ENCODE assay signal across 8 cellular contexts in the genomic region with DNA sequence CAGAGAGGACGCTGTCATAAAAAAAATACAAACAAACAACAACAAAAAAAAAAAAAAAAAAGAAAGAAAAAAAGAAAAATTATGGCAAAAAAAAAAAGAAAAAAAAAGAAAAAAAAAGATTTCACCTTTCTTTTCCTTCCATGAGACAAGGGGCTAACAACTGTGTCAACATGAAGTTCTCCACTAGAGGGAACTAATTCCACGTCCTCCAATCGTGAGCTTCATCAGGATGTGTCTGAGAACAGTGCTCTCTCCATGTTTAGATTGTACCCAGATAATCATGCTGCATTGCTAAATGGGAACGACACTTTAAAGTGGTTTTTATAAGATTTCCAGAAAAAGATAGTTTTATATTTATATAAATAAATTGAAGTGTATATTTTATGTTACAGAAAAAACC.
DNase-seq lines count a peak whose midpoint lies in the region; ATAC-seq, FAIRE-seq and TF ChIP-seq lines count a peak whose summit lies in the region.

No MANE protein-coding gene starts in this region.

- no peak overlapping the region for H3K4me3 ChIP-seq in mammary epithelial cell (replicated peaks in 1 of 3; ENCODE audit: insufficient read depth in 1 of 3, low read depth in 2 of 3, low read length in 3 of 3)

- WGBS in mammary epithelial cell (ENCODE audit: low coverage, missing lambda C conversion rate), result 0% methylated on average over 4 of the region's 4 CpGs

- no peaks in the 10 kb centered on the region for H3K4me1 ChIP-seq in mammary epithelial cell (ENCODE audit: insufficient read depth, low read length)

- H2AFZ ChIP-seq in mammary epithelial cell (ENCODE audit: low read depth, low read length), result no peak overlapping the region

- peak; percentile 94 for ATAC-seq in GM21529 (IDR thresholded peaks at IDR 0.05; ENCODE audit: unreplicated experiment)

- no peaks in the 10 kb centered on the region for H4K20me1 ChIP-seq in mammary epithelial cell (ENCODE audit: insufficient read depth, low read length)

- intact Hi-C loops in mammary epithelial cell (cut with micrococcal nuclease), result loop anchor here (1.0 to 5.0 kb wide), 3 partner anchors 116 to 659 kb away; no protein-coding TSS in a partner anchor

- no peaks in the 10 kb centered on the region for H3K27me3 ChIP-seq in mammary epithelial cell (ENCODE audit: insufficient read depth, low read length)

- no peaks in the 10 kb centered on the region for H3K36me3 ChIP-seq in mammary epithelial cell (ENCODE audit: insufficient read depth, low read length)

- DNase-seq in DMS 273 (lab: John Stamatoyannopoulos, UW; ENCODE audit: unreplicated experiment), result peak; percentile 79
- DNase-seq in DMS 273 treated with DMSO at 0.1 percent for 48 hours (lab: John Stamatoyannopoulos, UW), result no peak
- peak; percentile 3 for DNase-seq in HK-2 (ENCODE audit: unreplicated experiment)
- peak; percentile 65 for DNase-seq in NCI-H774 (lab: John Stamatoyannopoulos, UW)
- peak; percentile 60 for DNase-seq in mammary epithelial cell
- DNase-seq in kidney glomerular epithelial cell (lab: John Stamatoyannopoulos, UW), result peak; percentile 46
- peak; percentile 54 for DNase-seq in urothelium cell line (ENCODE audit: low spot score)

- H3K27ac ChIP-seq in mammary epithelial cell (ENCODE audit: insufficient read depth, low read depth, low read length), result no peak overlapping the region

- CTCF ChIA-PET in mammary epithelial cell (lab: Charles Lee; ENCODE audit: low non-redundant PET), result interaction anchor here (0.5 to 1.1 kb wide), 4 partner anchors 90 to 301 kb away, joined by 4 to 13 read pairs (median 8); no protein-coding TSS in a partner anchor

- in situ Hi-C loops in mammary epithelial cell (cut with MboI; ENCODE audit: low sequenced_read_pairs in 2 of 2), result loop anchor here (10.0 to 25.0 kb wide), 5 partner anchors 111 to 846 kb away; no protein-coding TSS in a partner anchor

- peak; percentile 63 to 74 for TF ChIP-seq CTCF in mammary epithelial cell (conservative IDR thresholded peaks at IDR 0.05 in 1 of 2, IDR thresholded peaks at IDR 0.05 in 1 of 2; ENCODE audit: extremely low read depth in 1 of 2, insufficient read depth in 1 of 2, low read depth in 1 of 2, low read length in 2 of 2)

- H3K79me2 ChIP-seq in mammary epithelial cell (ENCODE audit: insufficient read depth, low read length), result no peaks in the 10 kb centered on the region

- FAIRE-seq in urothelium cell line (lab: Jason Lieb, UNC), result no peak

- no peak overlapping the region for H3K4me2 ChIP-seq in mammary epithelial cell (ENCODE audit: insufficient read depth, low read depth, low read length)

- no peaks in the 10 kb centered on the region for H3K9me3 ChIP-seq in mammary epithelial cell (replicated peaks; ENCODE audit: insufficient read depth, low read length)

- BruUV-seq in mammary epithelial cell (replicated peaks; lab: Mats Ljungman, UMichigan), result no TSS peak

- dilution Hi-C loops in mammary epithelial cell (cut with HindIII; ENCODE audit: low sequenced_read_pairs), result no loop called here

- H3K9ac ChIP-seq in mammary epithelial cell (ENCODE audit: insufficient read depth, low read length), result no peak overlapping the region
